In the genomic region with DNA sequence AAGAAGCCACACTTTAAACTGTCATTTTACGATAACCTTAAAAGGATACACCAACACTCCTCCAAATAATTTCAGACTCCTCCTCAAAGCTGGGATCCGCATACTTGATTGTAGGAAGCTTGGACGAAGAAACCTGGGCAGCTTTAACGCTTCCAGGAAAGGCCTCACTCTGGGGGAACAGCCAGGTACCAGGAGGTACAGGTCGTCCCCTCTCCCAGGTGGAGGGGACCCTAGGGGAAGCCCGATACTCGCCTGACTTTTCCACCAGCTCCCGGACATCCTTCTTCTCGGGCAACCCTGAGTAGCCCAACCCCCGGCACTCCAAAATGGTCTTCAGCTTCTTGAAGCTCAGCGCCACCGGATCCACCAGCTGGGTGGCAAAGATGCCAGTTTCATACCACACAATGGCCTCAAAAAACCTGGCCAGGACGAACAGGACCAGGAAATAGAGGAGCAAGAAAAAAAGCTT, we compare ENCODE assay signal across 8 cellular contexts. TPM values are rescaled to one million over a fixed set of nuclear protein-coding genes. Genes with fewer than 3 reads are reported as not detected.
A peak's percentile ranks its signal among the peaks of the same experiment; 100 is the strongest.
DNase-seq lines count a peak whose midpoint lies in the region; ATAC-seq and TF ChIP-seq lines count a peak whose summit lies in the region.

No MANE protein-coding gene starts in this region.

- POLR2A ChIA-PET in PC-9 (lab: Charles Lee; ENCODE audit: unreplicated experiment): interaction anchor here (0.6 kb wide), 4 partner anchors 17 to 351 kb away, joined by 3 to 5 read pairs (median 4); no protein-coding TSS in a partner anchor

- H3K4me1 ChIP-seq in PC-9 (replicated peaks; ENCODE audit: insufficient read depth) (peaks cover 16% of the 10 kb centered on the region), iPS-15b (ENCODE audit: control insufficient read depth, insufficient read depth, low read length) (peaks cover 8% of the 10 kb centered on the region)

- peak overlapping the region; percentile 94 for H3K4me2 ChIP-seq in PC-9

- peaks cover 18% of the 10 kb centered on the region for H4K20me1 ChIP-seq in PC-9 (ENCODE audit: insufficient read depth)

- peaks cover 14% of the 10 kb centered on the region for H3K36me3 Mint-ChIP-seq in activated CD8-positive, alpha-beta memory T cell treated with anti-CD3 and anti-CD28 coated beads, Interleukin-2, amount 10 ng/mL, durations not matched to agents 7 days and 5 days

- peaks cover 26% of the 10 kb centered on the region for H3K4me1 Mint-ChIP-seq in activated CD8-positive, alpha-beta memory T cell treated with anti-CD3 and anti-CD28 coated beads, Interleukin-2, amount 10 ng/mL, durations not matched to agents 7 days and 5 days

- CTCF ChIA-PET in activated CD8-positive, alpha-beta memory T cell treated with anti-CD3 and anti-CD28 coated beads, Interleukin-2, amount 10 ng/mL, durations not matched to agents 7 days and 5 days (lab: Charles Lee): interaction anchor here (0.8 to 1.7 kb wide), 4 partner anchors 9 to 181 kb away, joined by 3 to 6 read pairs (median 3); partner anchors contain the start of gene KDM3A
- CTCF ChIA-PET in PC-9 (lab: Charles Lee): no interaction called here

- H3K27me3 ChIP-seq in PC-9 (ENCODE audit: insufficient read depth, low read depth) (no peaks in the 10 kb centered on the region), iPS-15b (ENCODE audit: control insufficient read depth, insufficient read depth, low read length) (peaks cover 12% of the 10 kb centered on the region)

- TSS peak; percentile 33 for BruUV-seq in PC-9 (replicated peaks; lab: Mats Ljungman, UMichigan)

- H3K27ac Mint-ChIP-seq in activated CD8-positive, alpha-beta memory T cell treated with anti-CD3 and anti-CD28 coated beads, Interleukin-2, amount 10 ng/mL, durations not matched to agents 7 days and 5 days: peak overlapping the region; percentile 97

- H3K4me3 Mint-ChIP-seq in activated CD8-positive, alpha-beta memory T cell treated with anti-CD3 and anti-CD28 coated beads, Interleukin-2, amount 10 ng/mL, durations not matched to agents 7 days and 5 days: peak overlapping the region; percentile 94

- H3K9ac ChIP-seq in iPS-15b (ENCODE audit: low read depth, low read length): peak overlapping the region; percentile 74

- TF ChIP-seq CTCF in PC-9 (conservative IDR thresholded peaks at IDR 0.05): no peak
- no peak for TF ChIP-seq CTCF in GM10266 (IDR thresholded peaks at IDR 0.05; ENCODE audit: control insufficient read depth, insufficient read depth, low read depth, missing control alignments)

- ATAC-seq in activated CD8-positive, alpha-beta memory T cell treated with anti-CD3 and anti-CD28 coated beads, Interleukin-2, amount 10 ng/mL, durations not matched to agents 7 days and 5 days: no peak
- ATAC-seq in HG02981 (IDR thresholded peaks at IDR 0.05; ENCODE audit: unreplicated experiment): no peak

- intact Hi-C loops in PC-9 (cut with micrococcal nuclease; ENCODE audit: unreplicated experiment): loop anchor here (5.0 kb wide), 3 partner anchors 80 to 425 kb away; partner anchors contain the start of genes IMMT, KDM3A and MRPL35

- H3K27ac ChIP-seq in PC-9: peak overlapping the region; percentile 89
- H3K27ac ChIP-seq in skin epidermis: peak overlapping the region; percentile 40 to 99 (median 96)

- H3K9me3 Mint-ChIP-seq in activated CD8-positive, alpha-beta memory T cell treated with anti-CD3 and anti-CD28 coated beads, Interleukin-2, amount 10 ng/mL, durations not matched to agents 7 days and 5 days (ENCODE audit: low read depth): no peaks in the 10 kb centered on the region

- no peaks in the 10 kb centered on the region for H3K9me3 ChIP-seq in PC-9 (ENCODE audit: insufficient read depth, low read depth)
- H3K9me3 ChIP-seq in iPS-15b (ENCODE audit: control insufficient read depth, insufficient read depth, low read length): no peaks in the 10 kb centered on the region

- no peaks in the 10 kb centered on the region for H3K27me3 Mint-ChIP-seq in activated CD8-positive, alpha-beta memory T cell treated with anti-CD3 and anti-CD28 coated beads, Interleukin-2, amount 10 ng/mL, durations not matched to agents 7 days and 5 days

- peaks cover 22% of the 10 kb centered on the region for H3F3A ChIP-seq in PC-9 (ENCODE audit: insufficient read depth, low read depth)

- peak overlapping the region; percentile 78 for H2AFZ ChIP-seq in PC-9

- no peaks in the 10 kb centered on the region for H3K9me2 ChIP-seq in PC-9 (ENCODE audit: insufficient read depth)

- peak overlapping the region; percentile 78 for H3K4me3 ChIP-seq in PC-9
- H3K4me3 ChIP-seq in iPS-15b (ENCODE audit: low read depth, low read length): peak overlapping the region; percentile 84
- peak overlapping the region; percentile 56 to 87 (median 67) for H3K4me3 ChIP-seq in skin epidermis

- H3K36me3 ChIP-seq in PC-9 (ENCODE audit: low read depth) (peaks cover 11% of the 10 kb centered on the region; the same call in 1 of the 2 replicates), iPS-15b (ENCODE audit: control insufficient read depth, insufficient read depth, low read length) (no peaks in the 10 kb centered on the region)

- peak; percentile 53 for DNase-seq in activated CD8-positive, alpha-beta memory T cell treated with anti-CD3 and anti-CD28 coated beads, Interleukin-2, amount 10 ng/mL, durations not matched to agents 7 days and 5 days
- DNase-seq in activated CD8-positive, alpha-beta memory T cell treated with anti-CD3 and anti-CD28 coated beads, Interleukin-2, amount 50 U/mL, for 4 hours: no peak
- DNase-seq in PC-9 (no peak), astrocyte of the hippocampus (ENCODE audit: low read depth, low spot score) (peak; percentile 54), GM10266 (ENCODE audit: extremely low spot score) (no peak)

- peaks cover 37% of the 10 kb centered on the region for H3K79me2 ChIP-seq in PC-9 (ENCODE audit: low read depth)

RNA-seq across cellular contexts. Expression of gene RNF103, which starts 1.2 kb away (rescaled TPM):
- 10 to 100 TPM; 12.9 to 13.1 TPM for total RNA-seq in activated CD8-positive, alpha-beta memory T cell treated with anti-CD3 and anti-CD28 coated beads, Interleukin-2, amount 10 ng/mL, durations not matched to agents 7 days and 5 days
- total RNA-seq in PC-9 (2021): 24.5 and 25.4 TPM in 2 replicates

RNA-seq across cellular contexts. Expression of gene CHMP3, which starts 59.2 kb away (rescaled TPM):
- total RNA-seq in activated CD8-positive, alpha-beta memory T cell treated with anti-CD3 and anti-CD28 coated beads, Interleukin-2, amount 10 ng/mL, durations not matched to agents 7 days and 5 days: 10 to 100 TPM; 32.6 to 33.3 TPM
- total RNA-seq in PC-9 (2021): 108 and 120 TPM in 2 replicates

Comparison
In these comparisons a context has a peak if more than half of its experiments do, and no peak if none do; other contexts are left out.
1. DNase-seq: peak in activated CD8-positive, alpha-beta memory T cell treated with anti-CD3 and anti-CD28 coated beads, Interleukin-2, amount 10 ng/mL, durations not matched to agents 7 days and 5 days (single experiment) and astrocyte of the hippocampus (single experiment); none in activated CD8-positive, alpha-beta memory T cell treated with anti-CD3 and anti-CD28 coated beads, Interleukin-2, amount 50 U/mL, for 4 hours (single experiment), PC-9 (0 of 2) and GM10266 (single experiment).
2. Peak in every context shown above with its lines, with median percentiles within 50 percentile points of each other: H3K4me3 ChIP-seq.